Comparison of ENCODE assay signal across 27 cellular contexts in the genomic region with DNA sequence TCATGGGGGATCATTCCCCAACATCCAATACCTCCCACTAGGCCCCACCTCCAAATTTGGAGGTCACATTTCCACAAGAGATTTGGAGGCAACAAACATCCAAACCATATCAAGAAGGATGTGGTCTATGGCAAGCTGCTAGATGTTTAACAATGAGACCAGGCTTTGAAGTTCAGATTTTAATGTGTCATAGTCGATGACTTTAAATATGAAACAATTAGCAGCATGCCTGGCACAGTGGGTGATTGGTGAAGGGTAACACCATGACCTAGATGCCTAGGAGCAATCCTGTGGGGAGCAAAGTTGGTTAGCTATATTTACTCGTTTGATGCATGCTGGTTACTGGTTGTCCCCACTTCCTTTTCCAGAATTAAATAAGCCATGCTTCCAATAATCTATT.
"Had no signal": no experiment of that assay in that cellular context is flagged by ENCODE, and none has a peak within 500 bp of the region (broad histone marks: within the 10 kb centered on the region; RNA-seq: fewer than 3 reads in every experiment).

No MANE protein-coding gene starts in this region.

- H3K36me3 ChIP-seq: neutrophil, ovary, right lobe of liver, sigmoid colon, thoracic aorta, thyroid gland, tibial nerve, upper lobe of left lung, vagina had no signal

- H3K27me3 ChIP-seq: neutrophil, ovary, right lobe of liver, sigmoid colon, thyroid gland, tibial nerve, upper lobe of left lung, vagina had no signal

- DNase-seq: naive thymus-derived CD8-positive, alpha-beta T cell; nephron progenitor cell; nucleus accumbens; ovary; posterior cingulate gyrus; psoas muscle; right cardiac atrium; right lobe of liver; sigmoid colon; small intestine; stimulated activated CD4-positive, alpha-beta T cell treated with anti-CD3 and anti-CD28 coated beads, Interleukin-15, amount 100 ng/mL, for 24 hours; stimulated activated CD4-positive, alpha-beta T cell treated with anti-CD3 and anti-CD28 coated beads, Interleukin-2, amount 100 ng/mL, for 24 hours; stimulated activated CD4-positive, alpha-beta T cell treated with anti-CD3 and anti-CD28 coated beads, Interleukin-2, amount 100 ng/mL, for 48 hours; stimulated activated CD4-positive, alpha-beta T cell treated with anti-CD3 and anti-CD28 coated beads, Interleukin-4, amount 100 ng/mL, for 24 hours; stimulated activated naive B cell treated with anti-CD40 and anti-IgM and Interleukin-4, amounts not matched to agents 10 μg/mL and 1 μg/mL and 100 μg/mL, for 72 hours; stimulated activated naive CD4-positive, alpha-beta T cell treated with Interleukin-2 at 50 U/mL for 16 hours; stimulated activated naive CD8-positive, alpha-beta T cell treated with anti-CD3 and anti-CD28 coated beads, Interleukin-15, amount 100 ng/mL, for 72 hours; thyroid gland; trophoblast cell; upper lobe of left lung had no signal

- H3K9me3 ChIP-seq: neutrophil, ovary, psoas muscle, right lobe of liver, sigmoid colon, thoracic aorta, thyroid gland, tibial nerve, upper lobe of left lung, vagina had no signal

- H3K79me2 ChIP-seq: parathyroid adenoma had no signal

- H3K4me3 ChIP-seq: ovary, psoas muscle, right lobe of liver, sigmoid colon, thoracic aorta, thyroid gland, tibial nerve, upper lobe of left lung, vagina had no signal

- H3K4me1 ChIP-seq: parathyroid adenoma, psoas muscle, right lobe of liver, sigmoid colon, thyroid gland, tibial nerve, upper lobe of left lung, vagina had no signal

- H3K27ac ChIP-seq: neutrophil, ovary, parathyroid adenoma, psoas muscle, right lobe of liver, sigmoid colon, thoracic aorta, thyroid gland, tibial nerve, upper lobe of left lung, vagina had no signal

- ATAC-seq: naive thymus-derived CD8-positive, alpha-beta T cell; natural killer cell treated with Interleukin-12 subunit alpha and Interleukin-12 subunit beta and Interleukin-15 and Interleukin-18, amount 100 ng/mL, for 72 hours; psoas muscle; right cardiac atrium; right lobe of liver; stimulated activated effector memory CD8-positive, alpha-beta T cell treated with anti-CD3 and anti-CD28 coated beads, Interleukin-12 subunit alpha, Interleukin-12 subunit beta, amount 100 ng/mL, for 72 hours; stimulated activated naive B cell treated with anti-CD40 and anti-IgM and Interleukin-4, amounts not matched to agents 10 μg/mL and 1 μg/mL and 100 μg/mL, for 72 hours; stimulated activated naive CD8-positive, alpha-beta T cell treated with anti-CD3 and anti-CD28 coated beads, Interleukin-15, amount 100 ng/mL, for 72 hours had no signal

- H2AFZ ChIP-seq: parathyroid adenoma had no signal

- H3K9ac ChIP-seq: parathyroid adenoma had no signal
